Comparison of ENCODE assay signal across 17 cellular contexts in genomic region chr7:336810-337566, GRCh38. TPM values are rescaled to one million over a fixed set of nuclear protein-coding genes. Genes with fewer than 3 reads are reported as not detected.
DNase-seq lines count a peak whose midpoint lies in the region; ATAC-seq and TF ChIP-seq lines count a peak whose summit lies in the region.
"Had no signal": no experiment of that assay in that cellular context is flagged by ENCODE, and none has a peak within 500 bp of the region (broad histone marks: within the 10 kb centered on the region; RNA-seq: fewer than 3 reads in every experiment).

No MANE protein-coding gene starts in this region.

- H3K4me3 Mint-ChIP-seq in CD4-positive, alpha-beta T cell, result no peak overlapping the region

- 79 to 87% (median 84%) methylated on average over 25 to 34 of the region's 34 CpGs for WGBS in spleen, 5 donors

- no peak for TF ChIP-seq POLR2A in spleen (IDR thresholded peaks at IDR 0.05)

- H3K27ac ChIP-seq in CD4-positive, alpha-beta T cell (ENCODE audit: low read depth, low read length), result no peak overlapping the region
- no peak overlapping the region for H3K27ac ChIP-seq in spleen
- H3K27ac ChIP-seq: Peyer's patch had no signal

- DNase-seq in Right ventricle myocardium inferior (ENCODE audit: missing footprints), result peak; percentile 59
- no peak for DNase-seq in cardiac septum (ENCODE audit: low spot score)
- DNase-seq in CD4-positive, alpha-beta T cell, result peak in 2 of 10 experiments; percentile 19 to 52
- peak; percentile 30 for DNase-seq in effector CD8-positive, alpha-beta T cell (lab: John Stamatoyannopoulos, UW)
- DNase-seq in spleen, result peak; percentile 69
- DNase-seq in activated CD4-positive, alpha-beta T cell treated with anti-CD3 and anti-CD28 coated beads, Interleukin-2, amount 50 U/mL, for 4 hours, result no peak
- no peak for DNase-seq in NCI-H2196 (lab: John Stamatoyannopoulos, UW; ENCODE audit: unreplicated experiment)
- DNase-seq: AML-193, EL, MV-4-11, NCI-H1417 treated with DMSO at 0.1 percent for 48 hours, NCI-H2029, NCI-H2171 treated with DMSO at 0.1 percent for 48 hours, NCI-H510A treated with DMSO at 0.1 percent for 48 hours, Peyer's patch had no signal

- H3K27me3 ChIP-seq in CD4-positive, alpha-beta T cell (ENCODE audit: control insufficient read depth, insufficient read depth, low read length), result no peaks in the 10 kb centered on the region
- peaks cover 0 to 23% (median 0%) of the 10 kb centered on the region in 7 donors for H3K27me3 ChIP-seq in spleen (replicated peaks in 1 of 7)
- H3K27me3 ChIP-seq: Peyer's patch had no signal

- ATAC-seq in Right ventricle myocardium inferior, result no peak
- ATAC-seq in CD4-positive, alpha-beta T cell (ENCODE audit: poor library complexity), result peak; percentile 48

- no peak overlapping the region for H3K27ac Mint-ChIP-seq in CD4-positive, alpha-beta T cell

- H3K9me3 Mint-ChIP-seq in CD4-positive, alpha-beta T cell, result no peaks in the 10 kb centered on the region

- H3K9me3 ChIP-seq in CD4-positive, alpha-beta T cell (ENCODE audit: control insufficient read depth, low read length), result no peaks in the 10 kb centered on the region
- no peaks in the 10 kb centered on the region for H3K9me3 ChIP-seq in spleen
- H3K9me3 ChIP-seq: Peyer's patch had no signal

- no peaks in the 10 kb centered on the region for H3K27me3 Mint-ChIP-seq in CD4-positive, alpha-beta T cell

- CTCF ChIA-PET in CD4-positive, alpha-beta T cell (lab: Charles Lee), result no interaction called here

- H3K36me3 Mint-ChIP-seq in CD4-positive, alpha-beta T cell (ENCODE audit: low read depth), result no peaks in the 10 kb centered on the region

- H3K4me1 Mint-ChIP-seq in CD4-positive, alpha-beta T cell (ENCODE audit: low read depth), result peaks cover 17% of the 10 kb centered on the region

- POLR2A ChIA-PET in CD4-positive, alpha-beta T cell (lab: Charles Lee), result no interaction called here

- H3K4me3 ChIP-seq in spleen, result no peak overlapping the region
- H3K4me3 ChIP-seq: Peyer's patch had no signal

- no peak for TF ChIP-seq CTCF in CD4-positive, alpha-beta T cell (IDR thresholded peaks at IDR 0.05)
- no peak for TF ChIP-seq CTCF in spleen (IDR thresholded peaks at IDR 0.05 in 8 of 11, conservative IDR thresholded peaks at IDR 0.05 in 3 of 11)

- H3K36me3 ChIP-seq in spleen, result no peaks in the 10 kb centered on the region
- H3K36me3 ChIP-seq: Peyer's patch had no signal

- intact Hi-C loops in Right ventricle myocardium inferior (cut with DNase I) (no loop called here), cardiac septum (cut with DNase I) (no loop called here), spleen (cut with DNase I; ENCODE audit: low total_unique reads) (loop anchor here (10.0 kb wide), 1 partner anchor 298 kb away; no protein-coding TSS in a partner anchor)
- intact Hi-C loops in CD4-positive, alpha-beta T cell (cut with DNase I, micrococcal nuclease), result no loop called here

- peaks cover 0 to 16% (median 13%) of the 10 kb centered on the region in 6 donors for H3K4me1 ChIP-seq in spleen

RNA-seq across cellular contexts. Expression of gene FOXL3, which starts 47.0 kb away (rescaled TPM):
- total RNA-seq in Right ventricle myocardium inferior (not detected), cardiac septum (not detected), spleen (not detected)
- total RNA-seq in CD4-positive, alpha-beta T cell, result not detected
- not detected for polyA plus RNA-seq in spleen
- total RNA-seq: A673, H1, Peyer's patch had no signal
- polyA plus RNA-seq: H1 had no signal

Comparison
In these comparisons a context has a peak if more than half of its experiments do, and no peak if none do; other contexts are left out.
1. DNase-seq: peak in Right ventricle myocardium inferior (single experiment), effector CD8-positive, alpha-beta T cell (single experiment) and spleen (single experiment); none in cardiac septum (single experiment), activated CD4-positive, alpha-beta T cell treated with anti-CD3 and anti-CD28 coated beads, Interleukin-2, amount 50 U/mL, for 4 hours (0 of 2) and NCI-H2196 (single experiment).